Comparison of ENCODE assay signal across 11 cellular contexts in the genomic region with DNA sequence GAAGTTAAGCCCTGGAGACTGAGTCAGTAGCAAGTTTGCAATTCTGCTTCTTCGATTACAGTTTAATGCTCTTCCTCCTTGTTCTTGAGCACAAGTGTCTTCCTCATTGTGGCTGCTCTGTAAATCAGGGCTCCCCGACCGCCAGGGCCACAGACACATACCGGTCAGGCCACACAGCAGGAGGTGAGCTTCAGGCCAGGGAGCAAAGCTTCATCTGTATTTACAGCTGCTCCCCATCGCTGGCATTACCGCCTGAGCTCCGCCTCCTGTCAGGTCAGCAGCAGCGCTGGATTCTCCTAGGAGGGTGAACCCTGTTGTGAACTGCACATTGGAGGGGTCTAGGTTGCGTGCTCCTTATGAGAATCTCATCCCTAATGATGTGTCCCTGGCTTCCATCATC. TPM values are rescaled to one million over a fixed set of nuclear protein-coding genes. Genes with fewer than 3 reads are reported as not detected.
A peak's percentile ranks its signal among the peaks of the same experiment; 100 is the strongest.
DNase-seq lines count a peak whose midpoint lies in the region; ATAC-seq and TF ChIP-seq lines count a peak whose summit lies in the region.
"Had no signal": no experiment of that assay in that cellular context is flagged by ENCODE, and none has a peak within 500 bp of the region (broad histone marks: within the 10 kb centered on the region; RNA-seq: fewer than 3 reads in every experiment).

No MANE protein-coding gene starts in this region.

- H3K36me3 ChIP-seq in osteoblast (ENCODE audit: insufficient read depth, low read length) (no peaks in the 10 kb centered on the region), MM.1S (replicated peaks; ENCODE audit: insufficient read depth, low read length) (no peaks in the 10 kb centered on the region)
- H3K36me3 ChIP-seq: lower lobe of right lung, suprapubic skin had no signal

- no peak for ATAC-seq in activated CD4-positive, alpha-beta T cell treated with anti-CD3 and anti-CD28 coated beads for 36 hours
- no peak for ATAC-seq in HG02885 (IDR thresholded peaks at IDR 0.05; ENCODE audit: poor library complexity, unreplicated experiment)
- ATAC-seq: lower lobe of right lung had no signal

- CTCF ChIA-PET in activated CD4-positive, alpha-beta T cell treated with anti-CD3 and anti-CD28 coated beads for 36 hours (lab: Charles Lee), result interaction anchor here (0.6 to 0.9 kb wide), 3 partner anchors 10 to 1277 kb away, joined by 3 to 5 read pairs (median 3); no protein-coding TSS in a partner anchor
- CTCF ChIA-PET in activated CD4-positive, alpha-beta T cell treated with anti-CD3 and anti-CD28 coated beads, Interleukin-2, amount 10 ng/mL, durations not matched to agents 7 days and 5 days (lab: Charles Lee), result interaction anchor here (0.8 kb wide), 1 partner anchor 12 kb away, joined by 3 read pairs; no protein-coding TSS in a partner anchor

- H3K4me1 ChIP-seq in osteoblast (ENCODE audit: insufficient read depth, low read length), result peaks cover 45% of the 10 kb centered on the region
- H3K4me1 ChIP-seq in MM.1S (ENCODE audit: low read length), result peaks cover 20% of the 10 kb centered on the region

- peaks cover 28% of the 10 kb centered on the region for H3K4me1 Mint-ChIP-seq in activated CD4-positive, alpha-beta T cell treated with anti-CD3 and anti-CD28 coated beads for 36 hours
- peaks cover 33% of the 10 kb centered on the region for H3K4me1 Mint-ChIP-seq in activated CD4-positive, alpha-beta T cell treated with anti-CD3 and anti-CD28 coated beads, Interleukin-2, amount 10 ng/mL, durations not matched to agents 7 days and 5 days

- peaks cover 10% of the 10 kb centered on the region for H3K36me3 Mint-ChIP-seq in activated CD4-positive, alpha-beta T cell treated with anti-CD3 and anti-CD28 coated beads for 36 hours (ENCODE audit: low read depth)
- H3K36me3 Mint-ChIP-seq in activated CD4-positive, alpha-beta T cell treated with anti-CD3 and anti-CD28 coated beads, Interleukin-2, amount 10 ng/mL, durations not matched to agents 7 days and 5 days (ENCODE audit: low read depth), result peaks cover 14% of the 10 kb centered on the region

- DNase-seq in activated CD4-positive, alpha-beta T cell treated with anti-CD3 and anti-CD28 coated beads for 36 hours, result no peak
- no peak for DNase-seq in activated CD4-positive, alpha-beta T cell treated with anti-CD3 and anti-CD28 coated beads, Interleukin-2, amount 10 ng/mL, durations not matched to agents 7 days and 5 days
- peak; percentile 79 for DNase-seq in MV-4-11 (lab: John Stamatoyannopoulos, UW)
- peak; percentile 22 for DNase-seq in astrocyte of the spinal cord (ENCODE audit: low read depth, low spot score)
- peak; percentile 27 for DNase-seq in osteoblast (ENCODE audit: insufficient read length, low spot score, missing footprints)
- no peak for DNase-seq in MM.1S
- DNase-seq in stimulated activated CD4-positive, alpha-beta T cell treated with anti-CD3 and anti-CD28 coated beads, Interleukin-4, amount 100 ng/mL, for 4 hours, result no peak
- DNase-seq: NCI-H187 treated with DMSO at 0.1 percent for 48 hours had no signal

- H3K27me3 ChIP-seq in osteoblast (ENCODE audit: insufficient read depth, low read length) (no peaks in the 10 kb centered on the region), MM.1S (replicated peaks; ENCODE audit: insufficient read depth, low read length) (no peaks in the 10 kb centered on the region)
- H3K27me3 ChIP-seq: suprapubic skin had no signal

- H3K9me3 Mint-ChIP-seq in activated CD4-positive, alpha-beta T cell treated with anti-CD3 and anti-CD28 coated beads for 36 hours (ENCODE audit: low read depth), result no peaks in the 10 kb centered on the region
- H3K9me3 Mint-ChIP-seq in activated CD4-positive, alpha-beta T cell treated with anti-CD3 and anti-CD28 coated beads, Interleukin-2, amount 10 ng/mL, durations not matched to agents 7 days and 5 days, result no peaks in the 10 kb centered on the region

- POLR2A ChIA-PET in activated CD4-positive, alpha-beta T cell treated with anti-CD3 and anti-CD28 coated beads for 36 hours (lab: Charles Lee), result no interaction called here
- POLR2A ChIA-PET in activated CD4-positive, alpha-beta T cell treated with anti-CD3 and anti-CD28 coated beads, Interleukin-2, amount 10 ng/mL, durations not matched to agents 7 days and 5 days (lab: Charles Lee), result no interaction called here

- H3K27me3 Mint-ChIP-seq in activated CD4-positive, alpha-beta T cell treated with anti-CD3 and anti-CD28 coated beads for 36 hours, result no peaks in the 10 kb centered on the region
- no peaks in the 10 kb centered on the region for H3K27me3 Mint-ChIP-seq in activated CD4-positive, alpha-beta T cell treated with anti-CD3 and anti-CD28 coated beads, Interleukin-2, amount 10 ng/mL, durations not matched to agents 7 days and 5 days

- H2AFZ ChIP-seq in osteoblast (ENCODE audit: low read length) (no peak overlapping the region), MM.1S (ENCODE audit: low read length) (no peak overlapping the region)

- H3K4me3 Mint-ChIP-seq in activated CD4-positive, alpha-beta T cell treated with anti-CD3 and anti-CD28 coated beads for 36 hours, result peak overlapping the region; percentile 28
- no peak overlapping the region for H3K4me3 Mint-ChIP-seq in activated CD4-positive, alpha-beta T cell treated with anti-CD3 and anti-CD28 coated beads, Interleukin-2, amount 10 ng/mL, durations not matched to agents 7 days and 5 days

- peak overlapping the region; percentile 72 for H3K27ac Mint-ChIP-seq in activated CD4-positive, alpha-beta T cell treated with anti-CD3 and anti-CD28 coated beads for 36 hours
- H3K27ac Mint-ChIP-seq in activated CD4-positive, alpha-beta T cell treated with anti-CD3 and anti-CD28 coated beads, Interleukin-2, amount 10 ng/mL, durations not matched to agents 7 days and 5 days, result no peak overlapping the region

- H3K79me2 ChIP-seq in osteoblast (ENCODE audit: insufficient read depth, low read length) (peaks cover 38% of the 10 kb centered on the region), MM.1S (ENCODE audit: low read length) (peaks cover 39% of the 10 kb centered on the region)

- H4K20me1 ChIP-seq in osteoblast (ENCODE audit: insufficient read depth, low read length) (peaks cover 24% of the 10 kb centered on the region), MM.1S (ENCODE audit: insufficient read depth, low read length) (peaks cover 24% of the 10 kb centered on the region)

- peaks cover 21% of the 10 kb centered on the region for H3F3A ChIP-seq in MM.1S (ENCODE audit: insufficient read depth, low read length)

- H3K4me3 ChIP-seq in astrocyte of the spinal cord (ENCODE audit: low read depth, low read length) (no peak overlapping the region), osteoblast (ENCODE audit: insufficient read depth, low read length) (no peak overlapping the region), MM.1S (ENCODE audit: low read length) (no peak overlapping the region)
- H3K4me3 ChIP-seq: lower lobe of right lung had no signal

- in situ Hi-C loops in astrocyte of the spinal cord (cut with HindIII; ENCODE audit: low sequenced_read_pairs), result no loop called here

- intact Hi-C loops in activated CD4-positive, alpha-beta T cell treated with anti-CD3 and anti-CD28 coated beads for 36 hours (cut with DNase I, micrococcal nuclease), result loop anchor here in 1 of 2 experiments (5.0 to 10.0 kb wide), 2 partner anchors 477 to 914 kb away; a partner anchor contains a TSS

- no peaks in the 10 kb centered on the region for H3K9me3 ChIP-seq in osteoblast (ENCODE audit: low read depth, low read length)
- no peaks in the 10 kb centered on the region for H3K9me3 ChIP-seq in MM.1S (replicated peaks; ENCODE audit: insufficient read depth, low read length)
- H3K9me3 ChIP-seq: lower lobe of right lung, suprapubic skin had no signal

- H3K4me2 ChIP-seq in osteoblast (ENCODE audit: insufficient read depth, low read length) (no peak overlapping the region), MM.1S (ENCODE audit: low read depth, low read length) (no peak overlapping the region)

- no peaks in the 10 kb centered on the region for H3K9me2 ChIP-seq in MM.1S (replicated peaks; ENCODE audit: insufficient read depth, low read length)

- TF ChIP-seq CTCF in astrocyte of the spinal cord (IDR thresholded peaks at IDR 0.05; ENCODE audit: low read depth, low read length) (no peak), osteoblast (IDR thresholded peaks at IDR 0.05; ENCODE audit: extremely low read depth, low read depth, low read length) (no peak), MM.1S (IDR thresholded peaks at IDR 0.05; ENCODE audit: low read length) (no peak)

- H3K27ac ChIP-seq in osteoblast (ENCODE audit: low read depth, low read length) (no peak overlapping the region), MM.1S (ENCODE audit: low read length) (no peak overlapping the region)
- H3K27ac ChIP-seq: lower lobe of right lung, suprapubic skin had no signal

- no peak overlapping the region for H3K9ac ChIP-seq in MM.1S (ENCODE audit: low read length)

RNA-seq across cellular contexts. Expression of a gene that starts 1.7 kb away (rescaled TPM):
- 10 to 100 TPM; 40.2 to 58.7 TPM for total RNA-seq in activated CD4-positive, alpha-beta T cell treated with anti-CD3 and anti-CD28 coated beads for 36 hours
- total RNA-seq in activated CD4-positive, alpha-beta T cell treated with anti-CD3 and anti-CD28 coated beads, Interleukin-2, amount 10 ng/mL, durations not matched to agents 7 days and 5 days, result 10 to 100 TPM; 61.7 to 76.9 TPM
- 33.0 and 36.2 TPM in 2 replicates for total RNA-seq in osteoblast

Comparison
In these comparisons a context has a peak if more than half of its experiments do, and no peak if none do; other contexts are left out.
1. DNase-seq: peak in MV-4-11 (single experiment), astrocyte of the spinal cord (single experiment) and osteoblast (single experiment); none in activated CD4-positive, alpha-beta T cell treated with anti-CD3 and anti-CD28 coated beads for 36 hours (single experiment), activated CD4-positive, alpha-beta T cell treated with anti-CD3 and anti-CD28 coated beads, Interleukin-2, amount 10 ng/mL, durations not matched to agents 7 days and 5 days (single experiment), MM.1S (single experiment) and stimulated activated CD4-positive, alpha-beta T cell treated with anti-CD3 and anti-CD28 coated beads, Interleukin-4, amount 100 ng/mL, for 4 hours (0 of 2).